ENCODE assay signal across 10 cellular contexts in the genomic region with DNA sequence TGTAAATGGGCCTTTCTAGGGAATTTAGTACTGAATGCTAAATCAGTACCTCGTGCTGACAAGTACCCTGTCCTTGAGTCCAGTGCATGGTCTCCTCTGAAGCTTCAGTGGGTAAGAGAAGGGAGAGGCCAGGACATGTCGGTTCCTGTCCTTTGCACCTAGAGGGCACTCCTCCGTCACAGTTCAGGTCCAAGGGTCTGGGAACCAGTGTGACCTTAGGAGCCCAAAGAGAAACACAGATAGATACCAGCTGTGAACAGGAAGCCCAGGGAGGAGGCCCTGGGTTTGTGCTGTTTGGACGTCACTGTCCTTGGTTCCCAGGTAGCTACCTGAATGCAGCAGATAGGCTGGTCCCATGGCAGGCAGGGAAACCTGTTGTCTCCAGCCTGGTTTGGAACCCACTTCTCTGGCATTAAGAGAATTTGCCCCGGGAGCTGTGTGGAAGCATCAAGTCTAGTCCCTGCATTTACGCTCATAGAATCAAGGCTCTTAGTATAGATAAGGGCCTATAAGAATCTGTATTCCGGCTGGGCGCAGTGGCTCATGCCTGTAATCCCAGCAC. TPM values are rescaled to one million over a fixed set of nuclear protein-coding genes. Genes with fewer than 3 reads are reported as not detected.
DNase-seq lines count a peak whose midpoint lies in the region; ATAC-seq and TF ChIP-seq lines count a peak whose summit lies in the region.
"Had no signal": no experiment of that assay in that cellular context is flagged by ENCODE, and none has a peak within 500 bp of the region (broad histone marks: within the 10 kb centered on the region; RNA-seq: fewer than 3 reads in every experiment).

No MANE protein-coding gene starts in this region.

- H3K27me3 ChIP-seq in iPS DF 6.9 (ENCODE audit: control insufficient read depth, insufficient read depth, low read length), result 0 out of 2 replicates have a peak, but pooled peaks cover 2% of the 10 kb centered on the region
- peaks cover 16% of the 10 kb centered on the region for H3K27me3 ChIP-seq in A673 (replicated peaks; ENCODE audit: insufficient read depth, low read depth, low read length, poor library complexity)

- peak; percentile 3 for DNase-seq in CD1c-positive myeloid dendritic cell (ENCODE audit: extremely low spot score)
- DNase-seq in GM20000 (ENCODE audit: low spot score), result no peak
- peak; percentile 76 for DNase-seq in OCI-M1 (lab: John Stamatoyannopoulos, UW)
- peak; percentile 77 for DNase-seq in iPS DF 6.9 (ENCODE audit: low read depth, low spot score)
- no peak for DNase-seq in effector CD4-positive, alpha-beta T cell
- DNase-seq in stimulated activated CD4-positive, alpha-beta T cell treated with anti-CD3 and anti-CD28 coated beads, Interleukin-1b, Interleukin-23, amount 100 ng/mL, for 48 hours, result no peak
- DNase-seq in A673 (ENCODE audit: low spot score), result no peak
- DNase-seq: activated CD4-positive, alpha-beta T cell treated with anti-CD3 and anti-CD28 coated beads for 1 hour; effector CD8-positive, alpha-beta T cell had no signal

- H3K4me3 ChIP-seq in iPS DF 6.9 (ENCODE audit: low read length) (no peak overlapping the region), A673 (ENCODE audit: low read depth, low read length, poor library complexity, severe bottlenecking) (no peak overlapping the region)

- H3K36me3 ChIP-seq in iPS DF 6.9 (ENCODE audit: control insufficient read depth, insufficient read depth, low read length), result no peaks in the 10 kb centered on the region
- H3K36me3 ChIP-seq in A673 (ENCODE audit: insufficient read depth, low read length, poor library complexity, severe bottlenecking), result no peaks in the 10 kb centered on the region

- H3K9me3 ChIP-seq in iPS DF 6.9 (ENCODE audit: control insufficient read depth, insufficient read depth, low read length), result no peaks in the 10 kb centered on the region
- H3K9me3 ChIP-seq in A673 (ENCODE audit: low read depth, low read length, poor library complexity, severe bottlenecking), result no peaks in the 10 kb centered on the region

- H3K4me1 ChIP-seq in iPS DF 6.9 (ENCODE audit: control insufficient read depth, insufficient read depth, low read length), result peaks cover 2% of the 10 kb centered on the region
- peaks cover 3% of the 10 kb centered on the region for H3K4me1 ChIP-seq in A673 (ENCODE audit: insufficient read depth, low read length, poor library complexity, severe bottlenecking)

- TF ChIP-seq CTCF in GM20000 (IDR thresholded peaks at IDR 0.05; ENCODE audit: extremely low read depth, missing control alignments) (peak; percentile 5), A673 (conservative IDR thresholded peaks at IDR 0.05; ENCODE audit: low read depth, low read length) (no peak)

- intact Hi-C loops in A673 (cut with micrococcal nuclease; ENCODE audit: unreplicated experiment), result no loop called here

- no TSS peak for BruUV-seq in A673 (replicated peaks; lab: Mats Ljungman, UMichigan)

- POLR2A ChIA-PET in A673 (lab: Charles Lee; ENCODE audit: low non-redundant PET), result no interaction called here

- H3K27ac ChIP-seq in iPS DF 6.9 (ENCODE audit: low read length) (no peak overlapping the region), A673 (ENCODE audit: low read depth, low read length, poor library complexity, severe bottlenecking) (no peak overlapping the region)

- no peak for ATAC-seq in GM21423 (IDR thresholded peaks at IDR 0.05; ENCODE audit: unreplicated experiment)

- no CpG with 5 or more reads among the region's 8 CpGs for WGBS in iPS DF 6.9 (ENCODE audit: insufficient coverage, insufficient read length)

- CTCF ChIA-PET in A673 (lab: Charles Lee), result interaction anchor here (0.7 kb wide), 1 partner anchor 149 kb away, joined by 6 read pairs; no protein-coding TSS in a partner anchor

RNA-seq across cellular contexts. Expression of gene FGF23, which starts 3.9 kb away (rescaled TPM):
- not detected in 2 replicates for total RNA-seq in A673 (2021)

Comparison
In these comparisons a context has a peak if more than half of its experiments do, and no peak if none do; other contexts are left out.
1. DNase-seq: peak in CD1c-positive myeloid dendritic cell (single experiment), OCI-M1 (single experiment) and iPS DF 6.9 (single experiment); none in GM20000 (single experiment), effector CD4-positive, alpha-beta T cell (single experiment), stimulated activated CD4-positive, alpha-beta T cell treated with anti-CD3 and anti-CD28 coated beads, Interleukin-1b, Interleukin-23, amount 100 ng/mL, for 48 hours (single experiment) and A673 (single experiment).